1 cellular context compared by ENCODE assay signal in genomic region chr20:62485701-62486089, GRCh38.
TF ChIP-seq lines count a peak whose summit lies in the region.

No MANE protein-coding gene starts in this region.

TF ChIP-seq in HepG2, 621 proteins besides CTCF, POLR2A, EP300 and RAD21 (continued from another document):
- TF ChIP-seq ZNF143 (CRISPR knock-in tag; IDR thresholded peaks at IDR 0.05) = 0 out of 2 replicates have a peak, but pooled peaks have one; percentile 14
- no peak for TF ChIP-seq RAD51 (IDR thresholded peaks at IDR 0.05; ENCODE audit: borderline replicate concordance)
- 0 out of 2 replicates have a peak, but pooled peaks have one; percentile 31 for TF ChIP-seq HNRNPL (IDR thresholded peaks at IDR 0.05; ENCODE audit: low read depth, low read length)
- TF ChIP-seq GLI4 (CRISPR knock-in tag; IDR thresholded peaks at IDR 0.05; ENCODE audit: borderline replicate concordance) = no peak
- TF ChIP-seq ZNF709 (CRISPR knock-in tag; IDR thresholded peaks at IDR 0.05) = no peak
- no peak for TF ChIP-seq KIAA2018 (CRISPR knock-in tag; IDR thresholded peaks at IDR 0.05; ENCODE audit: borderline replicate concordance)
- no peak for TF ChIP-seq TFE3 (CRISPR knock-in tag; IDR thresholded peaks at IDR 0.05)
- no peak for TF ChIP-seq ZNF605 (CRISPR knock-in tag; IDR thresholded peaks at IDR 0.05)
- TF ChIP-seq EED (CRISPR knock-in tag; IDR thresholded peaks at IDR 0.05) = no peak
- peak; percentile 7; the same call in 1 of the 2 replicates for TF ChIP-seq ZFP91 (CRISPR knock-in tag; IDR thresholded peaks at IDR 0.05; ENCODE audit: borderline replicate concordance)
- no peak for TF ChIP-seq TP53 (CRISPR knock-in tag; conservative IDR thresholded peaks at IDR 0.05)
- no peak for TF ChIP-seq ATF7 (IDR thresholded peaks at IDR 0.05)
- TF ChIP-seq ATF7 (CRISPR knock-in tag; IDR thresholded peaks at IDR 0.05) = peak; percentile 36; the same call in 1 of the 2 replicates
